1 cellular context compared by ENCODE assay signal in the genomic region with DNA sequence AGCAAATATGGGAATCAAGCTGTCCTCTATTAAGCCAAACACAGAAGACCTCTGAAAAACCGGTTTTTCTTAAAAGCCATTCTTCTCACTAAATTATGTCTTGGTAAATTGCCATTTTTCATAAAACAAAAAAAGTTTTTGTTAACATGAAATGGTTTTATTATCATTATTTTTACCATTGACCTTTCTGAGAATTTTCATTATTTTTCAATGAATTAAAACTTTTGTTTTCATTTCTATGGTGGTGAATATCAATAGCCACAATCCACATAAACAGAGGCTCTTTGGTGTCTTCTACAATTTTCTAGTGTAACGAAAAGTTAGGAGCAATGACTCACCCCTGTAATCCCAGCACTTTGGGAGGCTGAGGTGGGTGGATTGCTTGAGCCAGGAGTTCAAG.
TF ChIP-seq lines count a peak whose summit lies in the region.

No MANE protein-coding gene starts in this region.

TF ChIP-seq in HepG2, 621 proteins besides CTCF, POLR2A, EP300 and RAD21:
- TF ChIP-seq, protein P1, sequence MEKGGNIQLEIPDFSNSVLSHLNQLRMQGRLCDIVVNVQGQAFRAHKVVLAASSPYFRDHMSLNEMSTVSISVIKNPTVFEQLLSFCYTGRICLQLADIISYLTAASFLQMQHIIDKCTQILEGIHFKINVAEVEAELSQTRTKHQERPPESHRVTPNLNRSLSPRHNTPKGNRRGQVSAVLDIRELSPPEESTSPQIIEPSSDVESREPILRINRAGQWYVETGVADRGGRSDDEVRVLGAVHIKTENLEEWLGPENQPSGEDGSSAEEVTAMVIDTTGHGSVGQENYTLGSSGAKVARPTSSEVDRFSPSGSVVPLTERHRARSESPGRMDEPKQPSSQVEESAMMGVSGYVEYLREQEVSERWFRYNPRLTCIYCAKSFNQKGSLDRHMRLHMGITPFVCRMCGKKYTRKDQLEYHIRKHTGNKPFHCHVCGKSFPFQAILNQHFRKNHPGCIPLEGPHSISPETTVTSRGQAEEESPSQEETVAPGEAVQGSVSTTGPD (CRISPR knock-in tag; IDR thresholded peaks at IDR 0.05): no peak
- TF ChIP-seq PBX2 (CRISPR knock-in tag; IDR thresholded peaks at IDR 0.05) (no peak), SP140L (CRISPR knock-in tag; IDR thresholded peaks at IDR 0.05; ENCODE audit: borderline replicate concordance) (no peak), ZNF780A (CRISPR knock-in tag; IDR thresholded peaks at IDR 0.05) (no peak), KAT2B (IDR thresholded peaks at IDR 0.05; ENCODE audit: borderline replicate concordance, low read depth, low read length) (no peak)
- TF ChIP-seq, protein P2, sequence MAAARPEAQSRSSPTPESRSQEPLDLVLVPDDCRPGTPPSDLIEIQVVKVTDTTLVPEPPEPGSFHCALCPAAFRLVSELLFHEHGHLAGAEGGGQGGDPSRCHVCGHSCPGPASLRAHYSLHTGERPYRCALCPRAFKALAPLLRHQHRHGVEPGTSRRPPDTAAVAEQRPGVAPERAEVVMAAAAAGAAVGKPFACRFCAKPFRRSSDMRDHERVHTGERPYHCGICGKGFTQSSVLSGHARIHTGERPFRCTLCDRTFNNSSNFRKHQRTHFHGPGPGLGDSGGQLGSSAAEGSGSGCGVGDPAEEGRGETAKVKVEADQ (CRISPR knock-in tag; IDR thresholded peaks at IDR 0.05; ENCODE audit: borderline replicate concordance): no peak
- TF ChIP-seq, protein P3, sequence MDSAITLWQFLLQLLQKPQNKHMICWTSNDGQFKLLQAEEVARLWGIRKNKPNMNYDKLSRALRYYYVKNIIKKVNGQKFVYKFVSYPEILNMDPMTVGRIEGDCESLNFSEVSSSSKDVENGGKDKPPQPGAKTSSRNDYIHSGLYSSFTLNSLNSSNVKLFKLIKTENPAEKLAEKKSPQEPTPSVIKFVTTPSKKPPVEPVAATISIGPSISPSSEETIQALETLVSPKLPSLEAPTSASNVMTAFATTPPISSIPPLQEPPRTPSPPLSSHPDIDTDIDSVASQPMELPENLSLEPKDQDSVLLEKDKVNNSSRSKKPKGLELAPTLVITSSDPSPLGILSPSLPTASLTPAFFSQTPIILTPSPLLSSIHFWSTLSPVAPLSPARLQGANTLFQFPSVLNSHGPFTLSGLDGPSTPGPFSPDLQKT (CRISPR knock-in tag; IDR thresholded peaks at IDR 0.05; ENCODE audit: borderline replicate concordance): no peak
